ENCODE assay signal across 18 cellular contexts in the genomic region with DNA sequence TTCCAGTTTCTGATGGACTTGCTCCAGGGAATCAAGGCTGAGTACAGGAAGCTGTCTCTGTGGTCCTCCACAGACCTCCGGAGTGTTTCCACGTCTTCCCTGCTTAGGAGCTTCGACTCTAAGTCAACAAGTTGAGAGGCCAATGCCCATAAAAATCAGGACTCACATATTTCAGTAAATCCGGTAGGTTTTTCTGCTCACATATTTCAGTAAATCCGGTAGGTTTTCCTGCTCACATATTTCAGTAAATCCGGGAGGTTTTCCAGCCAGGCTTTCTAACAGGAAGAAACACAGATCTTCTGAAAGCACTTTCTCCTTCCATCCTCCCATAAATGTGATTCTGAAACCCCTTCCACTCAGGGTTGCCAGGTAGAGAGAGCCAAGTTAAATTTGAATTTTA.
"Had no signal": no experiment of that assay in that cellular context is flagged by ENCODE, and none has a peak within 500 bp of the region (broad histone marks: within the 10 kb centered on the region; RNA-seq: fewer than 3 reads in every experiment).

No MANE protein-coding gene starts in this region.

- H3K36me3 Mint-ChIP-seq: activated naive CD4-positive, alpha-beta T cell treated with anti-CD3 and anti-CD28 coated beads, Interleukin-2, amount 50 U/mL, for 24 hours; brain; naive thymus-derived CD8-positive, alpha-beta T cell had no signal

- DNase-seq: activated CD4-positive, alpha-beta T cell treated with anti-CD3 and anti-CD28 coated beads, Interleukin-2, amount 50 U/mL, for 1 hour; activated CD4-positive, CD25-positive, alpha-beta regulatory T cell; activated effector memory CD4-positive, alpha-beta T cell treated with Interleukin-2 at 50 U/mL for 16 hours; amniotic stem cell; foreskin keratinocyte; kidney; lower lobe of right lung; naive thymus-derived CD8-positive, alpha-beta T cell; posterior cingulate gyrus; small intestine; T-helper 17 cell; thyroid gland had no signal

- H3K27ac ChIP-seq: foreskin keratinocyte, lower lobe of right lung, right atrium auricular region, thyroid gland had no signal

- H3K27me3 ChIP-seq: foreskin keratinocyte, right atrium auricular region, thyroid gland had no signal

- H3K9me3 ChIP-seq: lower lobe of right lung, right atrium auricular region, thyroid gland had no signal

- ATAC-seq: foreskin keratinocyte; lower lobe of right lung; naive thymus-derived CD8-positive, alpha-beta T cell; T-helper 17 cell had no signal

- H3K4me1 ChIP-seq: foreskin keratinocyte, lower lobe of right lung, right atrium auricular region, thyroid gland had no signal

- H3K36me3 ChIP-seq: lower lobe of right lung, right atrium auricular region, thyroid gland had no signal

- FAIRE-seq: endothelial cell of umbilical vein, kidney, small intestine, TTC549, urothelium cell line had no signal

- H3K4me3 Mint-ChIP-seq: activated naive CD4-positive, alpha-beta T cell treated with anti-CD3 and anti-CD28 coated beads, Interleukin-2, amount 50 U/mL, for 24 hours; brain; naive thymus-derived CD8-positive, alpha-beta T cell; T-helper 17 cell had no signal

- H3K27ac Mint-ChIP-seq: activated naive CD4-positive, alpha-beta T cell treated with anti-CD3 and anti-CD28 coated beads, Interleukin-2, amount 50 U/mL, for 24 hours; brain; naive thymus-derived CD8-positive, alpha-beta T cell; T-helper 17 cell had no signal

- H3K9me3 Mint-ChIP-seq: activated naive CD4-positive, alpha-beta T cell treated with anti-CD3 and anti-CD28 coated beads, Interleukin-2, amount 50 U/mL, for 24 hours; brain; naive thymus-derived CD8-positive, alpha-beta T cell had no signal

- H3K4me1 Mint-ChIP-seq: activated naive CD4-positive, alpha-beta T cell treated with anti-CD3 and anti-CD28 coated beads, Interleukin-2, amount 50 U/mL, for 24 hours; T-helper 17 cell had no signal

- H3K4me3 ChIP-seq: lower lobe of right lung, right atrium auricular region, thyroid gland had no signal
